ENCODE assay signal across 1 cellular context in the genomic region with DNA sequence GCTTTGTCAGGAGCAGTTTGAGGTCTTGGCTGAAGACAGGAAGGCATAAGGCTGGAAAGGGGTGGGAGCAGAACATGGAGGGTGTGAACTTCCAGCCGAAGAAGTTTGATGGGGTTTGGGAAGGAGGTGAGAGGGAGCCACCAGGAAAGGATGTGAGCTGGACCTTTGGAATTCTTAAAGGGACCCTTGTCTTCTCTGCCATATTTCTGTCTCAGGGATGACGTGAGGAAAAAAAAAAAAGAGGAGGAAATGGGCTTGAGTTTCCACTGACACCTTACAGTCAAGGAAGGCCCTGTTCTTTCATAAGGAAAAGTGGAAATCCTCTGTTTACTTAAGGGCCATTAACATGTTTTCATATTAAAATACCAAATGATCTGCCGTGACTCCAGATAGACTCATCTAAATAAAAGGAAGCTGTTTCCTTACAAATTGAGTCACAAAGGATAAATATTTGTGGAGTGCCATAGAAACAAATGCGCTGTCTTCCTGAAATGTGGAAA.
TF ChIP-seq lines count a peak whose summit lies in the region.

No MANE protein-coding gene starts in this region.

TF ChIP-seq in IMR-90, 13 proteins besides CTCF, POLR2A, EP300 and RAD21:
- no peak for TF ChIP-seq MXI1 (IDR thresholded peaks at IDR 0.05; ENCODE audit: borderline replicate concordance, low read depth, low read length)
- TF ChIP-seq RFX5 (IDR thresholded peaks at IDR 0.05; ENCODE audit: low read depth, low read length): no peak
- TF ChIP-seq, protein P1, sequence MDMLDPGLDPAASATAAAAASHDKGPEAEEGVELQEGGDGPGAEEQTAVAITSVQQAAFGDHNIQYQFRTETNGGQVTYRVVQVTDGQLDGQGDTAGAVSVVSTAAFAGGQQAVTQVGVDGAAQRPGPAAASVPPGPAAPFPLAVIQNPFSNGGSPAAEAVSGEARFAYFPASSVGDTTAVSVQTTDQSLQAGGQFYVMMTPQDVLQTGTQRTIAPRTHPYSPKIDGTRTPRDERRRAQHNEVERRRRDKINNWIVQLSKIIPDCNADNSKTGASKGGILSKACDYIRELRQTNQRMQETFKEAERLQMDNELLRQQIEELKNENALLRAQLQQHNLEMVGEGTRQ (IDR thresholded peaks at IDR 0.05; ENCODE audit: low read depth, low read length): no peak
- TF ChIP-seq CHD1 (IDR thresholded peaks at IDR 0.05; ENCODE audit: low read depth, low read length): no peak
- peak; percentile 89 for TF ChIP-seq FOS (IDR thresholded peaks at IDR 0.05; ENCODE audit: low read depth, low read length)
- TF ChIP-seq BHLHE40 (IDR thresholded peaks at IDR 0.05; ENCODE audit: low read depth, low read length): 0 out of 2 replicates have a peak, but pooled peaks have one; percentile 9
- TF ChIP-seq, protein P2, sequence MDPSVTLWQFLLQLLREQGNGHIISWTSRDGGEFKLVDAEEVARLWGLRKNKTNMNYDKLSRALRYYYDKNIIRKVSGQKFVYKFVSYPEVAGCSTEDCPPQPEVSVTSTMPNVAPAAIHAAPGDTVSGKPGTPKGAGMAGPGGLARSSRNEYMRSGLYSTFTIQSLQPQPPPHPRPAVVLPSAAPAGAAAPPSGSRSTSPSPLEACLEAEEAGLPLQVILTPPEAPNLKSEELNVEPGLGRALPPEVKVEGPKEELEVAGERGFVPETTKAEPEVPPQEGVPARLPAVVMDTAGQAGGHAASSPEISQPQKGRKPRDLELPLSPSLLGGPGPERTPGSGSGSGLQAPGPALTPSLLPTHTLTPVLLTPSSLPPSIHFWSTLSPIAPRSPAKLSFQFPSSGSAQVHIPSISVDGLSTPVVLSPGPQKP (IDR thresholded peaks at IDR 0.05; ENCODE audit: borderline replicate concordance, low read depth, low read length): no peak
- TF ChIP-seq MAFK (IDR thresholded peaks at IDR 0.05; ENCODE audit: low read depth, low read length): no peak
- no peak for TF ChIP-seq NFE2L2 (IDR thresholded peaks at IDR 0.05; ENCODE audit: low read depth, low read length)
- no peak for TF ChIP-seq MAZ (IDR thresholded peaks at IDR 0.05; ENCODE audit: borderline replicate concordance, low read depth, low read length)
- TF ChIP-seq CEBPB (IDR thresholded peaks at IDR 0.05; ENCODE audit: low read depth, low read length): peak; percentile 49
- no peak for TF ChIP-seq RCOR1 (IDR thresholded peaks at IDR 0.05; ENCODE audit: insufficient replicate concordance, low read length)
- no peak for TF ChIP-seq SMC3 (IDR thresholded peaks at IDR 0.05; ENCODE audit: low read depth, low read length)
